Comparison of ENCODE assay signal across 26 cellular contexts in genomic region chr3:98560911-98561310, GRCh38. TPM values are rescaled to one million over a fixed set of nuclear protein-coding genes. Genes with fewer than 3 reads are reported as not detected.
A peak's percentile ranks its signal among the peaks of the same experiment; 100 is the strongest.
DNase-seq lines count a peak whose midpoint lies in the region; ATAC-seq and TF ChIP-seq lines count a peak whose summit lies in the region.
"Had no signal": no experiment of that assay in that cellular context is flagged by ENCODE, and none has a peak within 500 bp of the region (broad histone marks: within the 10 kb centered on the region; RNA-seq: fewer than 3 reads in every experiment).

No MANE protein-coding gene starts in this region.

- H3K36me3 ChIP-seq in OCI-LY1 (ENCODE audit: insufficient read depth, low read length) (no peaks in the 10 kb centered on the region), body of pancreas (replicated peaks in 1 of 2; ENCODE audit: insufficient read depth in 1 of 2, low read depth in 2 of 2) (no peaks in the 10 kb centered on the region)
- H3K36me3 ChIP-seq: esophagus muscularis mucosa had no signal

- no peaks in the 10 kb centered on the region for H3K27me3 Mint-ChIP-seq in activated naive CD4-positive, alpha-beta T cell treated with anti-CD3 and anti-CD28 coated beads, Interleukin-2, amount 50 U/mL, for 24 hours
- H3K27me3 Mint-ChIP-seq in activated naive CD4-positive, alpha-beta T cell treated with anti-CD3 and anti-CD28 coated beads for 36 hours (ENCODE audit: low read depth), result peaks cover 2% of the 10 kb centered on the region
- H3K27me3 Mint-ChIP-seq in activated naive CD8-positive, alpha-beta T cell, result no peaks in the 10 kb centered on the region
- H3K27me3 Mint-ChIP-seq in stimulated activated naive CD8-positive, alpha-beta T cell treated with anti-CD3 and anti-CD28 coated beads, Interleukin-15, amount 100 ng/mL, for 72 hours, result no peaks in the 10 kb centered on the region

- WGBS in body of pancreas, 2 donors, result 82 to 84% methylated on average over 2 of the region's 2 CpGs

- intact Hi-C loops in activated naive CD4-positive, alpha-beta T cell treated with anti-CD3 and anti-CD28 coated beads for 36 hours (cut with micrococcal nuclease), result no loop called here
- intact Hi-C loops in body of pancreas (cut with DNase I), result no loop called here

- no peaks in the 10 kb centered on the region for H4K20me1 ChIP-seq in OCI-LY1 (ENCODE audit: insufficient read depth, low read length)

- peaks cover 64% of the 10 kb centered on the region for H3K4me1 ChIP-seq in OCI-LY1 (ENCODE audit: insufficient read depth, low read length, severe bottlenecking)
- H3K4me1 ChIP-seq in body of pancreas, result no peaks in the 10 kb centered on the region
- H3K4me1 ChIP-seq: esophagus muscularis mucosa had no signal

- peak overlapping the region; percentile 52 for H3K27ac Mint-ChIP-seq in activated naive CD4-positive, alpha-beta T cell treated with anti-CD3 and anti-CD28 coated beads, Interleukin-2, amount 50 U/mL, for 24 hours
- no peak overlapping the region for H3K27ac Mint-ChIP-seq in activated naive CD4-positive, alpha-beta T cell treated with anti-CD3 and anti-CD28 coated beads for 36 hours
- H3K27ac Mint-ChIP-seq in activated naive CD8-positive, alpha-beta T cell, result peak overlapping the region; percentile 83
- peak overlapping the region; percentile 70 to 86 for H3K27ac Mint-ChIP-seq in stimulated activated naive CD8-positive, alpha-beta T cell treated with anti-CD3 and anti-CD28 coated beads, Interleukin-15, amount 100 ng/mL, for 72 hours

- peaks cover 87% of the 10 kb centered on the region for H3K4me1 Mint-ChIP-seq in activated naive CD4-positive, alpha-beta T cell treated with anti-CD3 and anti-CD28 coated beads, Interleukin-2, amount 50 U/mL, for 24 hours
- H3K4me1 Mint-ChIP-seq in activated naive CD4-positive, alpha-beta T cell treated with anti-CD3 and anti-CD28 coated beads for 36 hours (ENCODE audit: low read depth), result peaks cover 78% of the 10 kb centered on the region
- peaks cover 84% of the 10 kb centered on the region for H3K4me1 Mint-ChIP-seq in activated naive CD8-positive, alpha-beta T cell (ENCODE audit: low read depth)
- peaks cover 88% of the 10 kb centered on the region for H3K4me1 Mint-ChIP-seq in stimulated activated naive CD8-positive, alpha-beta T cell treated with anti-CD3 and anti-CD28 coated beads, Interleukin-15, amount 100 ng/mL, for 72 hours

- H3K27me3 ChIP-seq in OCI-LY1 (ENCODE audit: insufficient read depth, low read length), result no peaks in the 10 kb centered on the region
- H3K27me3 ChIP-seq in body of pancreas, result no peaks in the 10 kb centered on the region
- H3K27me3 ChIP-seq: esophagus muscularis mucosa had no signal

- no peak overlapping the region for H3K9ac ChIP-seq in OCI-LY1 (ENCODE audit: low read length)

- no peaks in the 10 kb centered on the region for H3K9me2 ChIP-seq in OCI-LY1 (ENCODE audit: low read depth, low read length)

- no peaks in the 10 kb centered on the region for H3K79me2 ChIP-seq in OCI-LY1 (ENCODE audit: insufficient read depth, low read length)

- peak overlapping the region; percentile 35 for H3K27ac ChIP-seq in OCI-LY1 (ENCODE audit: low read depth, low read length, poor library complexity, severe bottlenecking)
- no peak overlapping the region for H3K27ac ChIP-seq in body of pancreas
- H3K27ac ChIP-seq: C4-2B, esophagus muscularis mucosa had no signal

- no peak for ATAC-seq in stimulated activated naive CD8-positive, alpha-beta T cell treated with anti-CD3 and anti-CD28 coated beads, Interleukin-15, amount 100 ng/mL, for 72 hours
- ATAC-seq in HG02938 (IDR thresholded peaks at IDR 0.05; ENCODE audit: unreplicated experiment) (no peak), body of pancreas (no peak)
- ATAC-seq: activated CD4-positive, CD25-positive, alpha-beta regulatory T cell treated with anti-CD3 and anti-CD28 coated beads, Interleukin-2, amount 50 U/mL, for 24 hours; mucosa of descending colon; right cardiac atrium had no signal

- no peak overlapping the region for H3K4me2 ChIP-seq in OCI-LY1 (ENCODE audit: low read length)

- CTCF ChIA-PET in activated naive CD4-positive, alpha-beta T cell treated with anti-CD3 and anti-CD28 coated beads for 36 hours (lab: Charles Lee), result interaction anchor here (1.7 kb wide), 1 partner anchor 13 kb away, joined by 6 read pairs; no protein-coding TSS in a partner anchor

- no peak for TF ChIP-seq CTCF in OCI-LY1 (IDR thresholded peaks at IDR 0.05; ENCODE audit: low read length)
- no peak for TF ChIP-seq CTCF in body of pancreas (IDR thresholded peaks at IDR 0.05)

- H3F3A ChIP-seq in OCI-LY1 (ENCODE audit: insufficient read depth, low read length), result no peaks in the 10 kb centered on the region; the same call in 1 of the 2 replicates

- H3K36me3 Mint-ChIP-seq in activated naive CD4-positive, alpha-beta T cell treated with anti-CD3 and anti-CD28 coated beads, Interleukin-2, amount 50 U/mL, for 24 hours, result peaks cover 2% of the 10 kb centered on the region
- no peaks in the 10 kb centered on the region for H3K36me3 Mint-ChIP-seq in activated naive CD4-positive, alpha-beta T cell treated with anti-CD3 and anti-CD28 coated beads for 36 hours (ENCODE audit: low read depth)
- peaks cover 4% of the 10 kb centered on the region for H3K36me3 Mint-ChIP-seq in activated naive CD8-positive, alpha-beta T cell

- H3K4me3 ChIP-seq in OCI-LY1 (ENCODE audit: low read depth, low read length, poor library complexity, severe bottlenecking), result no peak overlapping the region
- no peak overlapping the region for H3K4me3 ChIP-seq in body of pancreas
- H3K4me3 ChIP-seq: esophagus muscularis mucosa, mucosa of descending colon had no signal

- no peak for TF ChIP-seq POLR2A in body of pancreas (IDR thresholded peaks at IDR 0.05)

- H3K4me3 Mint-ChIP-seq in activated naive CD4-positive, alpha-beta T cell treated with anti-CD3 and anti-CD28 coated beads, Interleukin-2, amount 50 U/mL, for 24 hours, result no peak overlapping the region
- H3K4me3 Mint-ChIP-seq in activated naive CD4-positive, alpha-beta T cell treated with anti-CD3 and anti-CD28 coated beads for 36 hours, result no peak overlapping the region
- peak overlapping the region; percentile 38 for H3K4me3 Mint-ChIP-seq in activated naive CD8-positive, alpha-beta T cell
- peak overlapping the region; percentile 51 to 55 for H3K4me3 Mint-ChIP-seq in stimulated activated naive CD8-positive, alpha-beta T cell treated with anti-CD3 and anti-CD28 coated beads, Interleukin-15, amount 100 ng/mL, for 72 hours

- H3K9me3 ChIP-seq in OCI-LY1 (ENCODE audit: low read length), result no peaks in the 10 kb centered on the region
- no peaks in the 10 kb centered on the region for H3K9me3 ChIP-seq in body of pancreas
- H3K9me3 ChIP-seq: esophagus muscularis mucosa, mucosa of descending colon had no signal

- H3K9me3 Mint-ChIP-seq in activated naive CD4-positive, alpha-beta T cell treated with anti-CD3 and anti-CD28 coated beads, Interleukin-2, amount 50 U/mL, for 24 hours, result no peaks in the 10 kb centered on the region
- H3K9me3 Mint-ChIP-seq in activated naive CD4-positive, alpha-beta T cell treated with anti-CD3 and anti-CD28 coated beads for 36 hours, result peaks cover 4% of the 10 kb centered on the region
- H3K9me3 Mint-ChIP-seq in activated naive CD8-positive, alpha-beta T cell (ENCODE audit: low read depth), result no peaks in the 10 kb centered on the region
- H3K9me3 Mint-ChIP-seq in stimulated activated naive CD8-positive, alpha-beta T cell treated with anti-CD3 and anti-CD28 coated beads, Interleukin-15, amount 100 ng/mL, for 72 hours, result no peaks in the 10 kb centered on the region

- H2AFZ ChIP-seq in OCI-LY1 (ENCODE audit: low read length), result no peak overlapping the region

- no peak for DNase-seq in activated naive CD4-positive, alpha-beta T cell treated with anti-CD3 and anti-CD28 coated beads for 36 hours
- DNase-seq in stimulated activated naive CD8-positive, alpha-beta T cell treated with anti-CD3 and anti-CD28 coated beads, Interleukin-15, amount 100 ng/mL, for 72 hours, result no peak
- no peak for DNase-seq in cortex of kidney (lab: John Stamatoyannopoulos, UW)
- no peak for DNase-seq in body of pancreas
- DNase-seq: ACHN; activated T-cell treated with anti-CD3 and anti-CD28 coated beads, Interleukin-2, amount 50 U/mL, for 1 hour; amygdala; caudate nucleus; DMS79 treated with DMSO at 0.1 percent for 48 hours; effector CD4-positive, alpha-beta T cell; mucosa of descending colon; NCI-H1092; NCI-H526; nucleus accumbens; right cardiac atrium; stimulated activated CD4-positive, alpha-beta T cell treated with anti-CD3 and anti-CD28 coated beads, Interleukin-15, amount 100 ng/mL, for 24 hours; stimulated activated naive CD4-positive, alpha-beta T cell treated with Interleukin-2 at 50 U/mL for 16 hours; T1000 had no signal

RNA-seq across cellular contexts. Expression of gene GPR15, which starts 29.1 kb away (rescaled TPM):
- total RNA-seq in activated naive CD4-positive, alpha-beta T cell treated with anti-CD3 and anti-CD28 coated beads for 36 hours, result under 1 TPM; 0.25 to 0.26 TPM
- total RNA-seq in body of pancreas, result not detected
- total RNA-seq: glomerular endothelial cell, right cardiac atrium had no signal

RNA-seq across cellular contexts. Expression of gene CPOX, which starts 32.5 kb away (rescaled TPM):
- total RNA-seq in activated naive CD4-positive, alpha-beta T cell treated with anti-CD3 and anti-CD28 coated beads for 36 hours, result 10 to 100 TPM; 22.0 to 22.3 TPM
- 10 to 100 TPM; 14.8 to 25.4 TPM for total RNA-seq in body of pancreas

RNA-seq across cellular contexts. Expression of gene CLDND1, which starts 38.2 kb away (rescaled TPM):
- total RNA-seq in activated naive CD4-positive, alpha-beta T cell treated with anti-CD3 and anti-CD28 coated beads for 36 hours, result 10 to 100 TPM; 91.7 to 94.6 TPM
- 10 to 100 TPM; 38.1 to 65.6 TPM for total RNA-seq in body of pancreas

Comparison
In these comparisons a context has a peak if more than half of its experiments do, and no peak if none do; other contexts are left out.
1. H3K4me3 Mint-ChIP-seq: peak in activated naive CD8-positive, alpha-beta T cell (single experiment) and stimulated activated naive CD8-positive, alpha-beta T cell treated with anti-CD3 and anti-CD28 coated beads, Interleukin-15, amount 100 ng/mL, for 72 hours (2 of 2); none in activated naive CD4-positive, alpha-beta T cell treated with anti-CD3 and anti-CD28 coated beads, Interleukin-2, amount 50 U/mL, for 24 hours (single experiment) and activated naive CD4-positive, alpha-beta T cell treated with anti-CD3 and anti-CD28 coated beads for 36 hours (single experiment).